ENCODE assay signal across 8 cellular contexts in the genomic region with DNA sequence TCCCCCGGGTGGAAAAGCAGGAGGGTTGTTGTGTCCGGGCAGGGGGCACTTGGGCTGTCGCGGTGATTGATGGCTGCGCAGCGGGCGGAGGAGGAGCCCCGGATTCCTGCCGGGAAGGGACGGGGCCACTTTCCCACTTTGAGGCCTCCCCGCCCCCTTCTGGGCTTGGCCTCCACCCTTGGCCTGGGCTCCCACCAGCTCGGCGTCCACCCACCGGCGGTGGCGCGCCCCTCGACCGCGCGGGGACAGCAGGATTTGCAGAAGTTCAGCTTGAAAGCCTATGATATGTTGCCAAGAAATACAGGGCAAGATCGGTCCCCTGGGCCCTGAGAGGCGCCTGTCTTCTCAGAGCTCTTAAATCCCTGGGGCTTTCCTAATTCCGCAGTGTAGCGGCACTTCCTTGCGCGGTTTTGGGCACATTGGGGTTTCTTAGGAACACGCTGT. TPM values are rescaled to one million over a fixed set of nuclear protein-coding genes. Genes with fewer than 3 reads are reported as not detected.
DNase-seq lines count a peak whose midpoint lies in the region; TF ChIP-seq lines count a peak whose summit lies in the region.

No MANE protein-coding gene starts in this region.

- peak overlapping the region; percentile 90 for H3K4me3 Mint-ChIP-seq in nephron progenitor cell
- H3K4me3 Mint-ChIP-seq in activated CD4-positive, alpha-beta T cell treated with anti-CD3 and anti-CD28 coated beads, Interleukin-2, amount 10 ng/mL, durations not matched to agents 7 days and 5 days: no peak overlapping the region

- TF ChIP-seq CTCF in foreskin fibroblast (IDR thresholded peaks at IDR 0.05; ENCODE audit: low read depth, low read length) (no peak), nephron progenitor cell (IDR thresholded peaks at IDR 0.05) (no peak)

- POLR2A ChIA-PET in activated CD4-positive, alpha-beta T cell treated with anti-CD3 and anti-CD28 coated beads, Interleukin-2, amount 10 ng/mL, durations not matched to agents 7 days and 5 days (lab: Charles Lee): no interaction called here

- DNase-seq in D341Med (ENCODE audit: low spot score) (peak; percentile 82), RPMI7951 (ENCODE audit: low read depth) (peak; percentile 84), foreskin fibroblast (peak; percentile 23 to 53), nephron progenitor cell (peak; percentile 89), ACHN (no peak), COLO829 (ENCODE audit: low spot score) (no peak)
- DNase-seq in activated CD4-positive, alpha-beta T cell treated with anti-CD3 and anti-CD28 coated beads, Interleukin-2, amount 10 ng/mL, durations not matched to agents 7 days and 5 days: no peak
- DNase-seq in activated CD4-positive, alpha-beta T cell treated with anti-CD3 and anti-CD28 coated beads, Interleukin-2, amount 50 U/mL, for 48 hours: no peak

- in situ Hi-C loops in ACHN (cut with HindIII; ENCODE audit: low pct_ligation_motif_present, low pct_unique_long_range_greater_than_20kb, low sequenced_read_pairs): no loop called here

- peaks cover 11% of the 10 kb centered on the region for H3K36me3 Mint-ChIP-seq in nephron progenitor cell (ENCODE audit: low read depth)
- H3K36me3 Mint-ChIP-seq in activated CD4-positive, alpha-beta T cell treated with anti-CD3 and anti-CD28 coated beads, Interleukin-2, amount 10 ng/mL, durations not matched to agents 7 days and 5 days (ENCODE audit: low read depth): no peaks in the 10 kb centered on the region

- peaks cover 65% of the 10 kb centered on the region for H3K4me1 Mint-ChIP-seq in nephron progenitor cell
- peaks cover 6% of the 10 kb centered on the region for H3K4me1 Mint-ChIP-seq in activated CD4-positive, alpha-beta T cell treated with anti-CD3 and anti-CD28 coated beads, Interleukin-2, amount 10 ng/mL, durations not matched to agents 7 days and 5 days

- peak overlapping the region; percentile 90 to 98 for H3K4me3 ChIP-seq in foreskin fibroblast (ENCODE audit: low read depth in 1 of 2, low read length in 2 of 2)

- CTCF ChIA-PET in activated CD4-positive, alpha-beta T cell treated with anti-CD3 and anti-CD28 coated beads, Interleukin-2, amount 10 ng/mL, durations not matched to agents 7 days and 5 days (lab: Charles Lee): no interaction called here

- H3K9me3 Mint-ChIP-seq in nephron progenitor cell: no peaks in the 10 kb centered on the region
- no peaks in the 10 kb centered on the region for H3K9me3 Mint-ChIP-seq in activated CD4-positive, alpha-beta T cell treated with anti-CD3 and anti-CD28 coated beads, Interleukin-2, amount 10 ng/mL, durations not matched to agents 7 days and 5 days

- H3K27me3 Mint-ChIP-seq in nephron progenitor cell (ENCODE audit: low read depth, poor library complexity): peaks cover 5% of the 10 kb centered on the region
- peaks cover 56% of the 10 kb centered on the region for H3K27me3 Mint-ChIP-seq in activated CD4-positive, alpha-beta T cell treated with anti-CD3 and anti-CD28 coated beads, Interleukin-2, amount 10 ng/mL, durations not matched to agents 7 days and 5 days

- peak overlapping the region; percentile 99 for H3K27ac Mint-ChIP-seq in nephron progenitor cell
- H3K27ac Mint-ChIP-seq in activated CD4-positive, alpha-beta T cell treated with anti-CD3 and anti-CD28 coated beads, Interleukin-2, amount 10 ng/mL, durations not matched to agents 7 days and 5 days: no peak overlapping the region

RNA-seq across cellular contexts. Expression of a gene that starts 0.9 kb away (rescaled TPM):
- total RNA-seq in RPMI7951 (2014; rRNA removed; shearing (Covaris generic)): 61.0 and 62.8 TPM in 2 replicates
- total RNA-seq in activated CD4-positive, alpha-beta T cell treated with anti-CD3 and anti-CD28 coated beads, Interleukin-2, amount 10 ng/mL, durations not matched to agents 7 days and 5 days: not detected

Comparison
In these comparisons a context has a peak if more than half of its experiments do, and no peak if none do; other contexts are left out.
1. DNase-seq: peak in D341Med (single experiment), RPMI7951 (single experiment), foreskin fibroblast (2 of 2) and nephron progenitor cell (single experiment); none in activated CD4-positive, alpha-beta T cell treated with anti-CD3 and anti-CD28 coated beads, Interleukin-2, amount 10 ng/mL, durations not matched to agents 7 days and 5 days (single experiment), ACHN (single experiment), COLO829 (single experiment) and activated CD4-positive, alpha-beta T cell treated with anti-CD3 and anti-CD28 coated beads, Interleukin-2, amount 50 U/mL, for 48 hours (0 of 2).
2. RNA of a gene that starts 0.9 kb away (total RNA-seq): 61.0 to 62.8 TPM in RPMI7951; not detected in activated CD4-positive, alpha-beta T cell treated with anti-CD3 and anti-CD28 coated beads, Interleukin-2, amount 10 ng/mL, durations not matched to agents 7 days and 5 days; every median in the first group is over 10 times any median in the second.